In genomic region chr5:34928267-34928666, GRCh38 we compare ENCODE assay signal across 16 cellular contexts. TPM values are rescaled to one million over a fixed set of nuclear protein-coding genes. Genes with fewer than 3 reads are reported as not detected.
A peak's percentile ranks its signal among the peaks of the same experiment; 100 is the strongest.
DNase-seq lines count a peak whose midpoint lies in the region; ATAC-seq and TF ChIP-seq lines count a peak whose summit lies in the region.
"Had no signal": no experiment of that assay in that cellular context is flagged by ENCODE, and none has a peak within 500 bp of the region (broad histone marks: within the 10 kb centered on the region; RNA-seq: fewer than 3 reads in every experiment).

No MANE protein-coding gene starts in this region.

- no peak for DNase-seq in activated naive CD4-positive, alpha-beta T cell (lab: John Stamatoyannopoulos, UW)
- peak; percentile 51 for DNase-seq in NB4 (ENCODE audit: low read depth)
- DNase-seq in adipocyte (ENCODE audit: low read depth) = no peak
- no peak for DNase-seq in progenitor cell of endocrine pancreas (ENCODE audit: low spot score, unreplicated experiment)
- DNase-seq in posterior vena cava (ENCODE audit: low spot score) = no peak
- DNase-seq in prostate gland (ENCODE audit: low spot score) = no peak
- DNase-seq: activated CD8-positive, alpha-beta T cell treated with anti-CD3 and anti-CD28 coated beads for 36 hours; activated gamma-delta T cell; DMS79 treated with DMSO at 0.1 percent for 48 hours; NCI-H1105 treated with DMSO at 0.1 percent for 48 hours; NCI-H510A treated with DMSO at 0.1 percent for 48 hours; posterior cingulate gyrus; stimulated activated CD4-positive, alpha-beta T cell treated with anti-CD3 and anti-CD28 coated beads, Interleukin-15, amount 100 ng/mL, for 24 hours; T-helper 9 cell had no signal

- no peak overlapping the region for H3K27ac ChIP-seq in prostate gland

- no peak overlapping the region for H3K9ac ChIP-seq in adipocyte (ENCODE audit: low read length)

- H3K4me1 Mint-ChIP-seq in activated naive CD4-positive, alpha-beta T cell treated with anti-CD3 and anti-CD28 coated beads, Interleukin-2, amount 50 U/mL, for 24 hours = peaks cover 38% of the 10 kb centered on the region
- H3K4me1 Mint-ChIP-seq in progenitor cell of endocrine pancreas (ENCODE audit: low read depth) = peaks cover 18% of the 10 kb centered on the region

- no peak for TF ChIP-seq POLR2A in NB4 (IDR thresholded peaks at IDR 0.05; ENCODE audit: extremely low read depth, insufficient read length)
- TF ChIP-seq POLR2A in prostate gland (IDR thresholded peaks at IDR 0.05) = no peak

- H3K4me3 ChIP-seq in NB4 (ENCODE audit: low read depth, low read length) = no peak overlapping the region
- peak overlapping the region; percentile 83 for H3K4me3 ChIP-seq in adipocyte (ENCODE audit: low read length)
- no peak overlapping the region for H3K4me3 ChIP-seq in prostate gland

- H3K4me1 ChIP-seq in adipocyte (ENCODE audit: control insufficient read depth, insufficient read depth, low read length) = peaks cover 29% of the 10 kb centered on the region
- H3K4me1 ChIP-seq in prostate gland (replicated peaks) = peaks cover 10% of the 10 kb centered on the region

- no peaks in the 10 kb centered on the region for H3K9me3 Mint-ChIP-seq in activated naive CD4-positive, alpha-beta T cell treated with anti-CD3 and anti-CD28 coated beads, Interleukin-2, amount 50 U/mL, for 24 hours
- H3K9me3 Mint-ChIP-seq in progenitor cell of endocrine pancreas (ENCODE audit: low read depth) = no peaks in the 10 kb centered on the region
- H3K9me3 Mint-ChIP-seq: activated CD8-positive, alpha-beta T cell treated with anti-CD3 and anti-CD28 coated beads for 36 hours had no signal

- H3K27me3 ChIP-seq in adipocyte (replicated peaks; ENCODE audit: control insufficient read depth, insufficient read depth, low read length) (no peaks in the 10 kb centered on the region), prostate gland (replicated peaks; ENCODE audit: insufficient read depth) (no peaks in the 10 kb centered on the region)

- H3K27me3 Mint-ChIP-seq in activated naive CD4-positive, alpha-beta T cell treated with anti-CD3 and anti-CD28 coated beads, Interleukin-2, amount 50 U/mL, for 24 hours = no peaks in the 10 kb centered on the region
- H3K27me3 Mint-ChIP-seq in progenitor cell of endocrine pancreas = no peaks in the 10 kb centered on the region
- H3K27me3 Mint-ChIP-seq: activated CD8-positive, alpha-beta T cell treated with anti-CD3 and anti-CD28 coated beads for 36 hours had no signal

- peak overlapping the region; percentile 19 for H3K4me3 Mint-ChIP-seq in activated naive CD4-positive, alpha-beta T cell treated with anti-CD3 and anti-CD28 coated beads, Interleukin-2, amount 50 U/mL, for 24 hours
- H3K4me3 Mint-ChIP-seq in progenitor cell of endocrine pancreas (ENCODE audit: low read depth) = peak overlapping the region; percentile 71

- H3K9me3 ChIP-seq in adipocyte (ENCODE audit: control insufficient read depth, low read length) (no peaks in the 10 kb centered on the region), prostate gland (no peaks in the 10 kb centered on the region)

- peaks cover 19% of the 10 kb centered on the region for H3K36me3 Mint-ChIP-seq in activated naive CD4-positive, alpha-beta T cell treated with anti-CD3 and anti-CD28 coated beads, Interleukin-2, amount 50 U/mL, for 24 hours
- H3K36me3 Mint-ChIP-seq in progenitor cell of endocrine pancreas (ENCODE audit: insufficient read depth) = peaks cover 12% of the 10 kb centered on the region

- 93% methylated on average over 5 of the region's 5 CpGs for WGBS in prostate gland

- ATAC-seq in GM19351 (IDR thresholded peaks at IDR 0.05; ENCODE audit: unreplicated experiment) = no peak

- H3K27ac Mint-ChIP-seq in activated naive CD4-positive, alpha-beta T cell treated with anti-CD3 and anti-CD28 coated beads, Interleukin-2, amount 50 U/mL, for 24 hours = no peak overlapping the region
- H3K27ac Mint-ChIP-seq in progenitor cell of endocrine pancreas = no peak overlapping the region

- H3K36me3 ChIP-seq in adipocyte (ENCODE audit: control insufficient read depth, insufficient read depth, low read length, severe bottlenecking) (peaks cover 38% of the 10 kb centered on the region), prostate gland (peaks cover 0 to 5% of the 10 kb centered on the region in 2 donors)

- intact Hi-C loops in posterior vena cava (cut with DNase I) = no loop called here
- intact Hi-C loops in prostate gland (cut with DNase I) = loop anchor here (5.0 to 10.0 kb wide), 2 partner anchors 931 to 1483 kb away; partner anchors contain the start of gene TARS1

- no peak for TF ChIP-seq CTCF in NB4 (IDR thresholded peaks at IDR 0.05; ENCODE audit: low read depth, low read length)
- TF ChIP-seq CTCF in progenitor cell of endocrine pancreas (IDR thresholded peaks at IDR 0.05; ENCODE audit: unreplicated experiment) = no peak
- TF ChIP-seq CTCF in prostate gland (IDR thresholded peaks at IDR 0.05) = no peak

RNA-seq across cellular contexts. Expression of gene DNAJC21, which starts 1.1 kb away (rescaled TPM):
- total RNA-seq in progenitor cell of endocrine pancreas = 48.1 and 50.3 TPM in 2 replicates
- total RNA-seq in posterior vena cava = 10 to 100 TPM; 49.3 to 59.0 TPM
- 10 to 100 TPM; 30.6 to 36.5 TPM for total RNA-seq in prostate gland

RNA-seq across cellular contexts. Expression of gene BRIX1, which starts 12.8 kb away (rescaled TPM):
- 30.6 and 31.4 TPM in 2 replicates for total RNA-seq in progenitor cell of endocrine pancreas
- 10 to 100 TPM; 20.4 to 24.8 TPM for total RNA-seq in posterior vena cava
- 10 to 100 TPM; 15.6 to 20.4 TPM for total RNA-seq in prostate gland

RNA-seq across cellular contexts. Expression of gene RAD1, which starts 13.0 kb away (rescaled TPM):
- 32.4 and 33.7 TPM in 2 replicates for total RNA-seq in progenitor cell of endocrine pancreas
- total RNA-seq in posterior vena cava = 10 to 100 TPM; 15.8 to 18.2 TPM
- total RNA-seq in prostate gland = 10 to 100 TPM; 18.4 to 28.1 TPM
